1 cellular context compared by ENCODE assay signal in the genomic region with DNA sequence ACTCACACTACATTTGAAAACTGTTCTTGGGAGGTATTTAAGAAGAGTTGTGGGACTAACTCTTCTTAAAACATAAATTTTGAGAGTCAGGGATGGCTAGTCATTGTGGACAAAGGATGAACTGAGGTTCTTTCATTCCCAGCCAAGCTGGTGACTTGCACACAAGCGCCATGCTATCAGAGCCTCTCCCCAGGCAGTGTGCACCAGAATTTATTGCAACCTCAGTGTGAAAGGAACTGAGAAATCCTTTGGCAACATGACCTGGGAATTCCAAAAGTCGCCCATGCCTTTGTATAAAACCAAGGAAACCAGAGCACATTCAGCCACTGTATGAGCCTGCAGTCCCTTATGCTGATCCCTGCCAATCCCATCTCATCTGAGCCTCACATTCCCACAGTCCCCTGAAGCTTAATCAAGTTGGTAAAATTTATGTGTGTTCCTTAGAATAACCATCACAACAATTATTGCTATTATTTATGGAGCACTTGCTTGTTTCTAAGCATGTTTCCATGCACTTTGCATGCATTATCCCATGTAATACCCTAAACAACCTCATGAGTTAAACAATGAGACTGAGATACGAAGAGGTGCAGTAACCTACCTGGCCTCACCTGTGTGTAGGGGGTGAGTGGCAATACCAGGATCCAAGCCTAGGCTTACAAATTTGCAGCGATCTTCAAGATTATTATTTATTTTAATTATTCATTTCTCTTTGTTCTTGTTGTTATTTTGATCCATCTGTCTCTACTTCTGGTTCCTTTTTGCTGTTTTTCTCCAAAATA.
TF ChIP-seq lines count a peak whose summit lies in the region.

No MANE protein-coding gene starts in this region.

TF ChIP-seq in WTC11, 78 proteins besides CTCF, POLR2A, EP300 and RAD21 (continued from another document):
- no peak for TF ChIP-seq ZNF396 (CRISPR knock-in tag; IDR thresholded peaks at IDR 0.05; ENCODE audit: borderline replicate concordance)
- TF ChIP-seq, protein P1, sequence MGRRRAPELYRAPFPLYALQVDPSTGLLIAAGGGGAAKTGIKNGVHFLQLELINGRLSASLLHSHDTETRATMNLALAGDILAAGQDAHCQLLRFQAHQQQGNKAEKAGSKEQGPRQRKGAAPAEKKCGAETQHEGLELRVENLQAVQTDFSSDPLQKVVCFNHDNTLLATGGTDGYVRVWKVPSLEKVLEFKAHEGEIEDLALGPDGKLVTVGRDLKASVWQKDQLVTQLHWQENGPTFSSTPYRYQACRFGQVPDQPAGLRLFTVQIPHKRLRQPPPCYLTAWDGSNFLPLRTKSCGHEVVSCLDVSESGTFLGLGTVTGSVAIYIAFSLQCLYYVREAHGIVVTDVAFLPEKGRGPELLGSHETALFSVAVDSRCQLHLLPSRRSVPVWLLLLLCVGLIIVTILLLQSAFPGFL (CRISPR knock-in tag; IDR thresholded peaks at IDR 0.05; ENCODE audit: borderline replicate concordance), result no peak
